8 cellular contexts compared by ENCODE assay signal in genomic region chr1:67500413-67500959, GRCh38.
A peak's percentile ranks its signal among the peaks of the same experiment; 100 is the strongest.
DNase-seq lines count a peak whose midpoint lies in the region; ATAC-seq and TF ChIP-seq lines count a peak whose summit lies in the region.

No MANE protein-coding gene starts in this region.

- no peaks in the 10 kb centered on the region for H3K27me3 ChIP-seq in upper lobe of right lung

- no peaks in the 10 kb centered on the region for H3K36me3 ChIP-seq in upper lobe of right lung

- intact Hi-C loops in activated naive CD4-positive, alpha-beta T cell treated with anti-CD3 and anti-CD28 coated beads for 36 hours (cut with micrococcal nuclease) = loop anchor here (1.0 to 5.0 kb wide), 10 partner anchors 70 to 1543 kb away; partner anchors contain the start of gene SERBP1
- intact Hi-C loops in head of caudate nucleus (cut with DNase I) = loop anchor here (10.0 kb wide), 1 partner anchor 266 kb away; no protein-coding TSS in a partner anchor
- intact Hi-C loops in upper lobe of right lung (cut with DNase I) = loop anchor here (10.0 kb wide), 1 partner anchor 156 kb away; no protein-coding TSS in a partner anchor

- H3K9me3 ChIP-seq in upper lobe of right lung = no peaks in the 10 kb centered on the region

- peaks cover 10% of the 10 kb centered on the region for H3K4me1 Mint-ChIP-seq in activated naive CD4-positive, alpha-beta T cell treated with anti-CD3 and anti-CD28 coated beads for 36 hours (ENCODE audit: low read depth)

- H3K4me3 Mint-ChIP-seq in activated naive CD4-positive, alpha-beta T cell treated with anti-CD3 and anti-CD28 coated beads for 36 hours = peak overlapping the region; percentile 16

- TF ChIP-seq CTCF in GM12875 (IDR thresholded peaks at IDR 0.05; ENCODE audit: borderline replicate concordance, insufficient read depth, low read depth, low read length) (peak; percentile 96), upper lobe of right lung (IDR thresholded peaks at IDR 0.05) (peak; percentile 99)

- H3K27ac ChIP-seq in upper lobe of right lung = no peak overlapping the region

- ATAC-seq in HG02678 (IDR thresholded peaks at IDR 0.05; ENCODE audit: unreplicated experiment) = peak; percentile 99
- ATAC-seq in SK-N-SH treated with all-trans-retinoic acid at 6 μM for 48 hours = peak; percentile 100
- peak; percentile 100 for ATAC-seq in upper lobe of right lung

- no peak overlapping the region for H3K27ac Mint-ChIP-seq in activated naive CD4-positive, alpha-beta T cell treated with anti-CD3 and anti-CD28 coated beads for 36 hours

- peak; percentile 72 for DNase-seq in NCI-H1092 (lab: John Stamatoyannopoulos, UW)
- DNase-seq in activated naive CD4-positive, alpha-beta T cell treated with anti-CD3 and anti-CD28 coated beads for 36 hours = peak; percentile 95
- DNase-seq in head of caudate nucleus = peak; percentile 53 to 92 (median 84)
- peak; percentile 79 for DNase-seq in pons (ENCODE audit: low spot score)
- DNase-seq in upper lobe of right lung = peak; percentile 90

- H3K36me3 Mint-ChIP-seq in activated naive CD4-positive, alpha-beta T cell treated with anti-CD3 and anti-CD28 coated beads for 36 hours (ENCODE audit: low read depth) = no peaks in the 10 kb centered on the region

- CTCF ChIA-PET in activated naive CD4-positive, alpha-beta T cell treated with anti-CD3 and anti-CD28 coated beads for 36 hours (lab: Charles Lee) = interaction anchor here (0.5 to 6.2 kb wide), 50 partner anchors 10 to 683 kb away, joined by 3 to 93 read pairs (median 4); no protein-coding TSS in a partner anchor

- H3K9me3 Mint-ChIP-seq in activated naive CD4-positive, alpha-beta T cell treated with anti-CD3 and anti-CD28 coated beads for 36 hours = no peaks in the 10 kb centered on the region

- H3K27me3 Mint-ChIP-seq in activated naive CD4-positive, alpha-beta T cell treated with anti-CD3 and anti-CD28 coated beads for 36 hours (ENCODE audit: low read depth) = no peaks in the 10 kb centered on the region

- no peak overlapping the region for H3K4me3 ChIP-seq in GM12875 (ENCODE audit: low read depth, low read length)
- H3K4me3 ChIP-seq in upper lobe of right lung = no peak overlapping the region

- H3K4me1 ChIP-seq in upper lobe of right lung = peaks cover 3% of the 10 kb centered on the region

TF ChIP-seq in SK-N-SH treated with all-trans-retinoic acid at 6 μM for 48 hours, 23 proteins besides CTCF, POLR2A, EP300 and RAD21:
- TF ChIP-seq PPARA (CRISPR knock-in tag; IDR thresholded peaks at IDR 0.05; ENCODE audit: borderline replicate concordance) = no peak
- TF ChIP-seq TSHZ2 (CRISPR knock-in tag; IDR thresholded peaks at IDR 0.05) = no peak
TF ChIP-seq in SK-N-SH treated with all-trans-retinoic acid at 6 μM for 48 hours: peak in this region for 0.
